8 cellular contexts compared by ENCODE assay signal in genomic region chr12:39103552-39104165, GRCh38.
DNase-seq lines count a peak whose midpoint lies in the region; ATAC-seq and TF ChIP-seq lines count a peak whose summit lies in the region.

No MANE protein-coding gene starts in this region.

- H3K27ac Mint-ChIP-seq in CD4-positive, alpha-beta T cell: no peak overlapping the region
- no peak overlapping the region for H3K27ac Mint-ChIP-seq in neural progenitor cell

- H3K27me3 Mint-ChIP-seq in CD4-positive, alpha-beta T cell: no peaks in the 10 kb centered on the region
- no peaks in the 10 kb centered on the region for H3K27me3 Mint-ChIP-seq in neural progenitor cell (ENCODE audit: insufficient read depth, low read depth)

- no peak for DNase-seq in CD4-positive, alpha-beta T cell
- DNase-seq in NCI-H1048 (lab: John Stamatoyannopoulos, UW): peak; percentile 32
- DNase-seq in fibroblast of peridontal ligament (ENCODE audit: extremely low read depth): peak; percentile 65
- peak; percentile 85 for DNase-seq in neural progenitor cell (ENCODE audit: low spot score)
- DNase-seq in UCSD-AML1 (lab: John Stamatoyannopoulos, UW; ENCODE audit: unreplicated experiment): no peak

- H3K36me3 ChIP-seq in SU-DHL-6 (ENCODE audit: low read length) (no peaks in the 10 kb centered on the region), neural progenitor cell (no peaks in the 10 kb centered on the region)

- no peaks in the 10 kb centered on the region for H3K27me3 ChIP-seq in CD4-positive, alpha-beta T cell (ENCODE audit: control insufficient read depth, insufficient read depth, low read length)
- H3K27me3 ChIP-seq in SU-DHL-6 (ENCODE audit: low read length): no peaks in the 10 kb centered on the region
- no peaks in the 10 kb centered on the region for H3K27me3 ChIP-seq in neural progenitor cell

- H4K20me1 ChIP-seq in SU-DHL-6 (ENCODE audit: low read depth, low read length) (no peaks in the 10 kb centered on the region; the same call in 1 of the 2 replicates), neural progenitor cell (ENCODE audit: low read depth) (no peaks in the 10 kb centered on the region)

- no peaks in the 10 kb centered on the region for H3K9me3 Mint-ChIP-seq in CD4-positive, alpha-beta T cell
- H3K9me3 Mint-ChIP-seq in neural progenitor cell: peaks cover 2% of the 10 kb centered on the region

- no peak overlapping the region for H3K4me3 ChIP-seq in SU-DHL-6 (ENCODE audit: insufficient read depth, low read length, poor library complexity, severe bottlenecking)
- no peak overlapping the region for H3K4me3 ChIP-seq in neural progenitor cell

- CTCF ChIA-PET in CD4-positive, alpha-beta T cell (lab: Charles Lee): interaction anchor here (1.1 to 1.2 kb wide), 2 partner anchors 18 to 144 kb away, joined by 3 read pairs; no protein-coding TSS in a partner anchor

- peak; percentile 51 for ATAC-seq in CD4-positive, alpha-beta T cell (ENCODE audit: poor library complexity)
- ATAC-seq in GM18520 (IDR thresholded peaks at IDR 0.05; ENCODE audit: unreplicated experiment) (peak; percentile 89), HG02870 (IDR thresholded peaks at IDR 0.05; ENCODE audit: unreplicated experiment) (peak; percentile 95)

- intact Hi-C loops in CD4-positive, alpha-beta T cell (cut with DNase I, micrococcal nuclease): loop anchor here in 1 of 2 experiments (5.0 to 10.0 kb wide), 3 partner anchors 181 to 969 kb away; no protein-coding TSS in a partner anchor

- TF ChIP-seq CTCF in CD4-positive, alpha-beta T cell (IDR thresholded peaks at IDR 0.05): peak; percentile 53
- TF ChIP-seq CTCF in SU-DHL-6 (IDR thresholded peaks at IDR 0.05; ENCODE audit: insufficient read depth, low read length, poor library complexity, severe bottlenecking) (peak; percentile 57), neural progenitor cell (IDR thresholded peaks at IDR 0.05) (peak; percentile 85)

- H3K4me2 ChIP-seq in SU-DHL-6 (ENCODE audit: low read depth, low read length, poor library complexity, severe bottlenecking): no peak overlapping the region
- no peak overlapping the region for H3K4me2 ChIP-seq in neural progenitor cell

- no peaks in the 10 kb centered on the region for H3K4me1 ChIP-seq in neural progenitor cell

- H3K9me2 ChIP-seq in SU-DHL-6 (replicated peaks; ENCODE audit: insufficient read depth, low read length): no peaks in the 10 kb centered on the region

- no peaks in the 10 kb centered on the region for H3K9me3 ChIP-seq in CD4-positive, alpha-beta T cell (ENCODE audit: control insufficient read depth, low read length)
- no peaks in the 10 kb centered on the region for H3K9me3 ChIP-seq in SU-DHL-6 (ENCODE audit: insufficient read depth, low read length)
- no peaks in the 10 kb centered on the region for H3K9me3 ChIP-seq in neural progenitor cell (ENCODE audit: low read depth)

- no peaks in the 10 kb centered on the region for H3K4me1 Mint-ChIP-seq in CD4-positive, alpha-beta T cell (ENCODE audit: low read depth)
- H3K4me1 Mint-ChIP-seq in neural progenitor cell: no peaks in the 10 kb centered on the region

- H3F3A ChIP-seq in SU-DHL-6 (ENCODE audit: insufficient read depth) (no peaks in the 10 kb centered on the region), neural progenitor cell (ENCODE audit: low read depth) (no peaks in the 10 kb centered on the region)

- H3K36me3 Mint-ChIP-seq in CD4-positive, alpha-beta T cell (ENCODE audit: low read depth): no peaks in the 10 kb centered on the region
- H3K36me3 Mint-ChIP-seq in neural progenitor cell: no peaks in the 10 kb centered on the region

- H3K9ac ChIP-seq in SU-DHL-6 (ENCODE audit: low read length): no peak overlapping the region
- no peak overlapping the region for H3K9ac ChIP-seq in neural progenitor cell

- H3K79me2 ChIP-seq in SU-DHL-6 (ENCODE audit: insufficient read depth, low read length) (no peaks in the 10 kb centered on the region), neural progenitor cell (ENCODE audit: low read depth) (no peaks in the 10 kb centered on the region)

- POLR2A ChIA-PET in CD4-positive, alpha-beta T cell (lab: Charles Lee): no interaction called here

- H2AFZ ChIP-seq in SU-DHL-6 (ENCODE audit: low read depth, low read length, severe bottlenecking) (no peak overlapping the region), neural progenitor cell (replicated peaks) (peak overlapping the region; percentile 33)

- no peak overlapping the region for H3K27ac ChIP-seq in CD4-positive, alpha-beta T cell (ENCODE audit: low read depth, low read length)
- no peak overlapping the region for H3K27ac ChIP-seq in SU-DHL-6 (ENCODE audit: low read depth, low read length)
- no peak overlapping the region for H3K27ac ChIP-seq in neural progenitor cell

- H3K4me3 Mint-ChIP-seq in CD4-positive, alpha-beta T cell: no peak overlapping the region
- no peak overlapping the region for H3K4me3 Mint-ChIP-seq in neural progenitor cell

Comparison
In these comparisons a context has a peak if more than half of its experiments do, and no peak if none do; other contexts are left out.
1. DNase-seq: peak in NCI-H1048 (single experiment), fibroblast of peridontal ligament (single experiment) and neural progenitor cell (single experiment); none in CD4-positive, alpha-beta T cell (0 of 10) and UCSD-AML1 (single experiment).
2. Peak in every context shown above with its lines, with median percentiles within 50 percentile points of each other: ATAC-seq and CTCF ChIP-seq.